Comparison of ENCODE assay signal across 15 cellular contexts in the genomic region with DNA sequence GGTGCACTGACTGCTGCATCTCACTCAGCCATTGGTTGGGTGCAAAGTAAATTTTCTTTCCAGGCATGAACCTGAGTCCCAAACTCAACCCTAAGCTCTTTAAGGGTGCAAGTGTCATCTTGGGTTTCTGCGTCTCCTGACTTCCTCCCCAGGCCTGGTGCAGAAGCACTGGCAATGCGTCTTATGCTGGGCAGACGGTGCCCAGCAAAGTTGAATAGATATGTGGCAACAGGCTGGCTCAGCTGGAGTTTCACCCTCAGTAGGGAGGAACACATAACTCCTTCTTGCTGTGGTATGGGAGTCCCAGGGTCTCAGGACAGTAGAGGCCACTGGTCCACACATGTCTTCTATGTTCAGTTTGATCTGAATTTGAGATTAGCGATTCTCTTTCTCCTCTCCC.
DNase-seq lines count a peak whose midpoint lies in the region; ATAC-seq, FAIRE-seq and TF ChIP-seq lines count a peak whose summit lies in the region.
"Had no signal": no experiment of that assay in that cellular context is flagged by ENCODE, and none has a peak within 500 bp of the region (broad histone marks: within the 10 kb centered on the region; RNA-seq: fewer than 3 reads in every experiment).

No MANE protein-coding gene starts in this region.

- H2AFZ ChIP-seq in IMR-90 (replicated peaks; ENCODE audit: low read length, poor library complexity) (no peak overlapping the region), mesenchymal stem cell (ENCODE audit: low read depth, low read length) (no peak overlapping the region)

- peak overlapping the region in 1 of 2 experiments; percentile 56 for H2BK12ac ChIP-seq in mesenchymal stem cell (ENCODE audit: low read length in 2 of 2)

- dilution Hi-C loops in IMR-90 (cut with HindIII; ENCODE audit: low sequenced_read_pairs, unreplicated experiment): no loop called here

- H3K4me3 ChIP-seq in IMR-90 (ENCODE audit: insufficient read depth, low read depth, low read length) (no peak overlapping the region), ascending aorta (no peak overlapping the region), mesenchymal stem cell (ENCODE audit: insufficient read depth in 1 of 2, low read depth in 1 of 2, low read length in 2 of 2) (no peak overlapping the region), endodermal cell (ENCODE audit: low read length) (no peak overlapping the region)

- H2BK20ac ChIP-seq in IMR-90 (ENCODE audit: low read depth, low read length): peak overlapping the region; percentile 38; the same call in 1 of the 2 replicates

- CTCF ChIA-PET in IMR-90 (lab: Yijun Ruan, JAX): no interaction called here

- no peak overlapping the region for H3K4me3 Mint-ChIP-seq in stimulated activated naive CD8-positive, alpha-beta T cell treated with anti-CD3 and anti-CD28 coated beads, Interleukin-15, amount 100 ng/mL, for 72 hours
- no peak overlapping the region for H3K4me3 Mint-ChIP-seq in endodermal cell
- H3K4me3 Mint-ChIP-seq: activated naive CD4-positive, alpha-beta T cell treated with anti-CD3 and anti-CD28 coated beads, Interleukin-2, amount 10 ng/mL, durations not matched to agents 7 days and 5 days; central memory CD8-positive, alpha-beta T cell; mesothelial cell of epicardium; T-helper 17 cell had no signal

- DNase-seq in IMR-90: no peak
- DNase-seq in ascending aorta (ENCODE audit: low spot score in 2 of 2): no peak
- no peak for DNase-seq in mesenchymal stem cell
- no peak for DNase-seq in stimulated activated naive CD8-positive, alpha-beta T cell treated with anti-CD3 and anti-CD28 coated beads, Interleukin-15, amount 100 ng/mL, for 72 hours
- no peak for DNase-seq in GM19239 (ENCODE audit: insufficient read length, low spot score)
- no peak for DNase-seq in iPS-NIHi11 (ENCODE audit: low spot score)
- no peak for DNase-seq in endodermal cell
- DNase-seq in A172 (ENCODE audit: low spot score): no peak
- DNase-seq: activated CD8-positive, alpha-beta memory T cell treated with anti-CD3 and anti-CD28 coated beads, Interleukin-2, amount 50 U/mL, for 48 hours; activated naive CD4-positive, alpha-beta T cell treated with anti-CD3 and anti-CD28 coated beads, Interleukin-2, amount 10 ng/mL, durations not matched to agents 7 days and 5 days; BE2C; NCI-H2107; T-helper 17 cell had no signal

- no peak for FAIRE-seq in GM19239 (lab: Jason Lieb, UNC)

- in situ Hi-C loops in IMR-90 (cut with MboI; ENCODE audit: low sequenced_read_pairs): no loop called here

- no peaks in the 10 kb centered on the region for H3K36me3 Mint-ChIP-seq in endodermal cell (ENCODE audit: low read depth)
- H3K36me3 Mint-ChIP-seq: activated naive CD4-positive, alpha-beta T cell treated with anti-CD3 and anti-CD28 coated beads, Interleukin-2, amount 10 ng/mL, durations not matched to agents 7 days and 5 days; mesothelial cell of epicardium had no signal

- peaks cover 17% of the 10 kb centered on the region for H3K4me1 ChIP-seq in IMR-90 (ENCODE audit: control insufficient read depth, insufficient read depth, low read length)
- peaks cover 4 to 13% of the 10 kb centered on the region in 2 donors for H3K4me1 ChIP-seq in ascending aorta
- H3K4me1 ChIP-seq in mesenchymal stem cell (ENCODE audit: control insufficient read depth, insufficient read depth, low read depth, low read length): peaks cover 20% of the 10 kb centered on the region
- peaks cover 5% of the 10 kb centered on the region for H3K4me1 ChIP-seq in endodermal cell (ENCODE audit: control insufficient read depth, insufficient read depth, low read length)

- H2AK5ac ChIP-seq in IMR-90 (ENCODE audit: low read depth, low read length) (peak overlapping the region; percentile 21; the same call in 1 of the 2 replicates), mesenchymal stem cell (ENCODE audit: low read length, severe bottlenecking) (no peak overlapping the region)

- H3K4ac ChIP-seq in IMR-90 (ENCODE audit: low read depth, low read length) (peak overlapping the region; percentile 73; the same call in 1 of the 2 replicates), mesenchymal stem cell (ENCODE audit: low read depth in 1 of 2, low read length in 2 of 2) (no peak overlapping the region)

- BruUV-seq in IMR-90 (replicated peaks; lab: Mats Ljungman, UMichigan): no TSS peak

- H2BK120ac ChIP-seq in IMR-90 (ENCODE audit: low read depth, low read length): peak overlapping the region; percentile 78
- no peak overlapping the region for H2BK120ac ChIP-seq in mesenchymal stem cell (ENCODE audit: low read depth, low read length)

- no peaks in the 10 kb centered on the region for H4K20me1 ChIP-seq in IMR-90 (ENCODE audit: insufficient read depth, low read length)

- H3K56ac ChIP-seq in IMR-90 (ENCODE audit: extremely low read depth, insufficient read depth, low read length): no peak overlapping the region

- no CpG with 5 or more reads among the region's 4 CpGs for WGBS in IMR-90 (ENCODE audit: extremely low coverage in 2 of 2, insufficient read length in 1 of 2), 2 experiments
- 98% methylated on average over 4 of the region's 4 CpGs for WGBS in mesenchymal stem cell
- WGBS in endodermal cell (ENCODE audit: insufficient coverage in 1 of 2, insufficient read length in 1 of 2), 2 experiments: 95 to 100% methylated on average over 1 to 4 of the region's 4 CpGs

- H3K27me3 ChIP-seq in IMR-90 (ENCODE audit: control insufficient read depth, insufficient read depth, low read length) (no peaks in the 10 kb centered on the region), ascending aorta (no peaks in the 10 kb centered on the region), mesenchymal stem cell (ENCODE audit: control insufficient read depth in 1 of 2, insufficient read depth in 1 of 2, low read length in 2 of 2) (no peaks in the 10 kb centered on the region), endodermal cell (ENCODE audit: control insufficient read depth, insufficient read depth, low read length, poor library complexity, severe bottlenecking) (no peaks in the 10 kb centered on the region)
- H3K27me3 ChIP-seq: BE2C had no signal

- H3K27ac ChIP-seq in IMR-90 (ENCODE audit: insufficient read depth, low read length) (no peak overlapping the region), ascending aorta (peak overlapping the region; percentile 60 to 65), mesenchymal stem cell (ENCODE audit: low read length, poor library complexity, severe bottlenecking) (no peak overlapping the region), endodermal cell (ENCODE audit: low read depth, low read length) (no peak overlapping the region)

- TF ChIP-seq CTCF in IMR-90 (conservative IDR thresholded peaks at IDR 0.05; ENCODE audit: low read depth, low read length) (no peak), ascending aorta (IDR thresholded peaks at IDR 0.05) (no peak), endodermal cell (conservative IDR thresholded peaks at IDR 0.05) (no peak)

- intact Hi-C loops in IMR-90 (cut with micrococcal nuclease) (loop anchor here (1.0 to 10.0 kb wide), 3 partner anchors 21 to 760 kb away; no protein-coding TSS in a partner anchor), ascending aorta (cut with DNase I) (loop anchor here (1.0 to 10.0 kb wide), 5 partner anchors 42 to 853 kb away; a partner anchor contains a TSS)

- peaks cover 39% of the 10 kb centered on the region for H3K27me3 Mint-ChIP-seq in stimulated activated naive CD8-positive, alpha-beta T cell treated with anti-CD3 and anti-CD28 coated beads, Interleukin-15, amount 100 ng/mL, for 72 hours
- peaks cover 8% of the 10 kb centered on the region for H3K27me3 Mint-ChIP-seq in endodermal cell (ENCODE audit: insufficient read depth)

- peak overlapping the region; percentile 35; the same call in 1 of the 2 replicates for H4K5ac ChIP-seq in IMR-90 (ENCODE audit: low read depth, low read length)

- H2BK15ac ChIP-seq in IMR-90 (ENCODE audit: low read depth, low read length): peak overlapping the region; percentile 86; the same call in 1 of the 3 replicates
- H2BK15ac ChIP-seq in mesenchymal stem cell (ENCODE audit: low read depth, poor library complexity, severe bottlenecking): no peak overlapping the region

- no peak for ATAC-seq in IMR-90 (ENCODE audit: low read depth)
- no peak for ATAC-seq in stimulated activated naive CD8-positive, alpha-beta T cell treated with anti-CD3 and anti-CD28 coated beads, Interleukin-15, amount 100 ng/mL, for 72 hours
- ATAC-seq: T-helper 17 cell had no signal

- peaks cover 17% of the 10 kb centered on the region for H3K9me1 ChIP-seq in IMR-90 (ENCODE audit: insufficient read depth, low read length)

- no peak overlapping the region for H3K4me2 ChIP-seq in IMR-90 (ENCODE audit: low read depth, low read length)
- H3K4me2 ChIP-seq in mesenchymal stem cell (ENCODE audit: low read length, poor library complexity, severe bottlenecking): no peak overlapping the region

- H3K9me3 Mint-ChIP-seq in stimulated activated naive CD8-positive, alpha-beta T cell treated with anti-CD3 and anti-CD28 coated beads, Interleukin-15, amount 100 ng/mL, for 72 hours: no peaks in the 10 kb centered on the region
- H3K9me3 Mint-ChIP-seq in endodermal cell: peaks cover 8% of the 10 kb centered on the region
- H3K9me3 Mint-ChIP-seq: activated naive CD4-positive, alpha-beta T cell treated with anti-CD3 and anti-CD28 coated beads, Interleukin-2, amount 10 ng/mL, durations not matched to agents 7 days and 5 days; central memory CD8-positive, alpha-beta T cell; mesothelial cell of epicardium had no signal

- H3K4me1 Mint-ChIP-seq in stimulated activated naive CD8-positive, alpha-beta T cell treated with anti-CD3 and anti-CD28 coated beads, Interleukin-15, amount 100 ng/mL, for 72 hours: peaks cover 18% of the 10 kb centered on the region
- peaks cover 27% of the 10 kb centered on the region for H3K4me1 Mint-ChIP-seq in endodermal cell
- H3K4me1 Mint-ChIP-seq: activated naive CD4-positive, alpha-beta T cell treated with anti-CD3 and anti-CD28 coated beads, Interleukin-2, amount 10 ng/mL, durations not matched to agents 7 days and 5 days; central memory CD8-positive, alpha-beta T cell had no signal

- H3K79me1 ChIP-seq in IMR-90 (ENCODE audit: low read depth in 1 of 2, low read length in 2 of 2) (0 out of 4 replicates have a peak, but pooled peaks cover 0 to 3% of the 10 kb centered on the region in 2 experiments), mesenchymal stem cell (replicated peaks; ENCODE audit: low read length, poor library complexity, severe bottlenecking) (no peaks in the 10 kb centered on the region)

- H3K9me3 ChIP-seq in IMR-90 (ENCODE audit: control insufficient read depth, insufficient read depth, low read length) (no peaks in the 10 kb centered on the region), ascending aorta (no peaks in the 10 kb centered on the region), mesenchymal stem cell (ENCODE audit: control insufficient read depth, low read length) (peaks cover under 1% of the 10 kb centered on the region), endodermal cell (ENCODE audit: control insufficient read depth, low read length) (peaks cover 2% of the 10 kb centered on the region)
- H3K9me3 ChIP-seq: BE2C had no signal

- H3K18ac ChIP-seq in IMR-90 (ENCODE audit: low read depth, low read length) (no peak overlapping the region), mesenchymal stem cell (ENCODE audit: low read depth in 1 of 2, low read length in 2 of 2) (peak overlapping the region in 1 of 2 experiments; percentile 63)

- no peak overlapping the region for H2AK9ac ChIP-seq in IMR-90 (replicated peaks; ENCODE audit: low read depth, low read length, poor library complexity)

- H2BK5ac ChIP-seq in IMR-90 (ENCODE audit: low read depth, low read length, poor library complexity, severe bottlenecking) (no peak overlapping the region), mesenchymal stem cell (ENCODE audit: low read depth, low read length, poor library complexity, severe bottlenecking) (no peak overlapping the region)

- peak overlapping the region; percentile 89 for H3K14ac ChIP-seq in IMR-90 (replicated peaks; ENCODE audit: low read depth, low read length)
- no peak overlapping the region for H3K14ac ChIP-seq in mesenchymal stem cell (ENCODE audit: low read length in 2 of 2)

- peak overlapping the region; percentile 47; the same call in 1 of the 2 replicates for H4K91ac ChIP-seq in IMR-90 (ENCODE audit: insufficient read depth, low read depth, low read length)
- no peak overlapping the region for H4K91ac ChIP-seq in mesenchymal stem cell (ENCODE audit: low read length)

- TF ChIP-seq RAD21 in IMR-90 (IDR thresholded peaks at IDR 0.05; ENCODE audit: low read length): no peak

- H3K9ac ChIP-seq in IMR-90 (ENCODE audit: low read depth, low read length) (peak overlapping the region; percentile 2; the same call in 1 of the 2 replicates), mesenchymal stem cell (ENCODE audit: low read length) (peak overlapping the region; percentile 84), endodermal cell (ENCODE audit: extremely low read depth, low read length, poor library complexity, severe bottlenecking) (no peak overlapping the region)

- H4K8ac ChIP-seq in IMR-90 (ENCODE audit: low read depth in 2 of 2, low read length in 2 of 2) (peak overlapping the region; percentile 10 to 23; a peak in 2 of 4 replicates), mesenchymal stem cell (ENCODE audit: low read length) (no peak overlapping the region)

- H3K23ac ChIP-seq in IMR-90 (ENCODE audit: low read depth, low read length): peak overlapping the region; percentile 56; the same call in 1 of the 2 replicates
- H3K23ac ChIP-seq in mesenchymal stem cell (ENCODE audit: low read length in 2 of 2): peak overlapping the region in 1 of 2 experiments; percentile 15

- TF ChIP-seq POLR2A in IMR-90 (IDR thresholded peaks at IDR 0.05; ENCODE audit: low read depth, low read length): no peak

- POLR2A ChIA-PET in IMR-90 (lab: Charles Lee; ENCODE audit: unreplicated experiment): no interaction called here

- H3K27ac Mint-ChIP-seq in stimulated activated naive CD8-positive, alpha-beta T cell treated with anti-CD3 and anti-CD28 coated beads, Interleukin-15, amount 100 ng/mL, for 72 hours: peak overlapping the region; percentile 16 to 29
- no peak overlapping the region for H3K27ac Mint-ChIP-seq in endodermal cell
- H3K27ac Mint-ChIP-seq: activated naive CD4-positive, alpha-beta T cell treated with anti-CD3 and anti-CD28 coated beads, Interleukin-2, amount 10 ng/mL, durations not matched to agents 7 days and 5 days; T-helper 17 cell had no signal

- H3K36me3 ChIP-seq in IMR-90 (ENCODE audit: control insufficient read depth, insufficient read depth, low read length) (no peaks in the 10 kb centered on the region), ascending aorta (no peaks in the 10 kb centered on the region), mesenchymal stem cell (ENCODE audit: control insufficient read depth in 1 of 2, insufficient read depth in 2 of 2, low read depth in 1 of 2, low read length in 2 of 2) (no peaks in the 10 kb centered on the region), endodermal cell (ENCODE audit: control insufficient read depth, insufficient read depth, low read length) (no peaks in the 10 kb centered on the region)
- H3K36me3 ChIP-seq: BE2C had no signal

Comparison
In these comparisons a context has a peak if more than half of its experiments do, and no peak if none do; other contexts are left out.
1. H3K27ac ChIP-seq: peak in ascending aorta (2 of 2); none in IMR-90 (single experiment), mesenchymal stem cell (single experiment) and endodermal cell (single experiment).